Comparison of ENCODE assay signal across 1 cellular context in genomic region chr22:19331474-19331873, GRCh38.
TF ChIP-seq lines count a peak whose summit lies in the region.

No MANE protein-coding gene starts in this region.

TF ChIP-seq in K562, 482 proteins besides CTCF, POLR2A, EP300 and RAD21 (continued from another document):
- TF ChIP-seq ZBTB40 (IDR thresholded peaks at IDR 0.05) = no peak
- peak; percentile 9; the same call in 1 of the 2 replicates for TF ChIP-seq ZBTB40 (CRISPR knock-in tag; IDR thresholded peaks at IDR 0.05)
- 0 out of 4 replicates have a peak, but pooled peaks of 1 of the 2 experiments have one; percentile 22 for TF ChIP-seq SIX5 (IDR thresholded peaks at IDR 0.05; ENCODE audit: borderline replicate concordance in 1 of 2, insufficient read depth in 1 of 2, low read depth in 1 of 2, low read length in 2 of 2)
- TF ChIP-seq ZNF444 (CRISPR knock-in tag; IDR thresholded peaks at IDR 0.05) = no peak
- TF ChIP-seq ZBTB33 (CRISPR knock-in tag; IDR thresholded peaks at IDR 0.05) = no peak
- peak; percentile 67; the same call in 1 of the 2 replicates for TF ChIP-seq IRF2 (CRISPR knock-in tag; IDR thresholded peaks at IDR 0.05)
- 0 out of 2 replicates have a peak, but pooled peaks have one; percentile 8 for TF ChIP-seq TFAP4 (CRISPR knock-in tag; IDR thresholded peaks at IDR 0.05; ENCODE audit: borderline replicate concordance)
- no peak for TF ChIP-seq ZNF586 (CRISPR knock-in tag; conservative IDR thresholded peaks at IDR 0.05)
- no peak for TF ChIP-seq RBM22 (IDR thresholded peaks at IDR 0.05; ENCODE audit: low read depth, low read length, poor library complexity, severe bottlenecking)
- no peak for TF ChIP-seq ASH1L (IDR thresholded peaks at IDR 0.05; ENCODE audit: borderline replicate concordance, low read depth, partially characterized antibody)
- TF ChIP-seq ZBTB8A (IDR thresholded peaks at IDR 0.05; ENCODE audit: partially characterized antibody) = no peak
- TF ChIP-seq ZNF175 (CRISPR knock-in tag; IDR thresholded peaks at IDR 0.05; ENCODE audit: low read depth) = no peak
- no peak for TF ChIP-seq THRA (IDR thresholded peaks at IDR 0.05)
- TF ChIP-seq ZNF282 (CRISPR knock-in tag; IDR thresholded peaks at IDR 0.05) = peak; percentile 70; the same call in 1 of the 2 replicates
- peak; percentile 85 for TF ChIP-seq WHSC1 (IDR thresholded peaks at IDR 0.05; ENCODE audit: low read length)
- TF ChIP-seq POLR2AphosphoS2 (IDR thresholded peaks at IDR 0.05; ENCODE audit: low read length) = 0 out of 2 replicates have a peak, but pooled peaks have one; percentile 42
TF ChIP-seq in K562: peak in this region for 9.
